Comparison of ENCODE assay signal across 8 cellular contexts in genomic region chr2:240135706-240136012, GRCh38. TPM values are rescaled to one million over a fixed set of nuclear protein-coding genes. Genes with fewer than 3 reads are reported as not detected.
DNase-seq lines count a peak whose midpoint lies in the region; ATAC-seq and TF ChIP-seq lines count a peak whose summit lies in the region.

No MANE protein-coding gene starts in this region.

- peak; percentile 10 for ATAC-seq in activated CD4-positive, alpha-beta T cell treated with anti-CD3 and anti-CD28 coated beads for 36 hours
- peak; percentile 21 for ATAC-seq in naive thymus-derived CD4-positive, alpha-beta T cell

- no peaks in the 10 kb centered on the region for H3K9me3 Mint-ChIP-seq in activated CD4-positive, alpha-beta T cell treated with anti-CD3 and anti-CD28 coated beads for 36 hours (ENCODE audit: low read depth)
- H3K9me3 Mint-ChIP-seq in IgD-negative memory B cell = no peaks in the 10 kb centered on the region
- H3K9me3 Mint-ChIP-seq in naive thymus-derived CD4-positive, alpha-beta T cell = peaks cover 0 to 3% (median 0%) of the 10 kb centered on the region in 11 donors

- DNase-seq in activated CD4-positive, alpha-beta T cell treated with anti-CD3 and anti-CD28 coated beads for 36 hours = no peak
- no peak for DNase-seq in activated CD4-positive, alpha-beta T cell treated with anti-CD3 and anti-CD28 coated beads, Interleukin-2, amount 50 U/mL, for 1 hour
- DNase-seq in choroid plexus epithelial cell (ENCODE audit: low read depth) (peak; percentile 10), NCI-H345 treated with DMSO at 0.1 percent for 48 hours (lab: John Stamatoyannopoulos, UW; ENCODE audit: unreplicated experiment) (no peak), hippocampal formation (lab: John Stamatoyannopoulos, UW) (no peak), NCI-H187 treated with DMSO at 0.1 percent for 48 hours (lab: John Stamatoyannopoulos, UW) (no peak)
- no peak for DNase-seq in naive thymus-derived CD4-positive, alpha-beta T cell

- H3K4me3 ChIP-seq in choroid plexus epithelial cell (ENCODE audit: low read depth, low read length) = peak overlapping the region; percentile 95
- H3K4me3 ChIP-seq in naive thymus-derived CD4-positive, alpha-beta T cell (ENCODE audit: low read length) = peak overlapping the region; percentile 95

- CTCF ChIA-PET in activated CD4-positive, alpha-beta T cell treated with anti-CD3 and anti-CD28 coated beads for 36 hours (lab: Charles Lee) = interaction anchor here (0.6 to 1.8 kb wide), 3 partner anchors 8 to 75 kb away, joined by 4 to 8 read pairs (median 7); no protein-coding TSS in a partner anchor
- CTCF ChIA-PET in naive thymus-derived CD4-positive, alpha-beta T cell (lab: Charles Lee) = no interaction called here

- peak overlapping the region; percentile 91 for H3K27ac Mint-ChIP-seq in activated CD4-positive, alpha-beta T cell treated with anti-CD3 and anti-CD28 coated beads for 36 hours
- peak overlapping the region in 2 of 3 donors; percentile 65 to 88 for H3K27ac Mint-ChIP-seq in IgD-negative memory B cell
- H3K27ac Mint-ChIP-seq in naive thymus-derived CD4-positive, alpha-beta T cell = peak overlapping the region; percentile 78 to 95 (median 90)

- TF ChIP-seq CTCF in choroid plexus epithelial cell (conservative IDR thresholded peaks at IDR 0.05; ENCODE audit: low read depth, low read length) = no peak

- H3K36me3 Mint-ChIP-seq in activated CD4-positive, alpha-beta T cell treated with anti-CD3 and anti-CD28 coated beads for 36 hours (ENCODE audit: low read depth) = peaks cover 25% of the 10 kb centered on the region
- peaks cover 2% of the 10 kb centered on the region for H3K36me3 Mint-ChIP-seq in IgD-negative memory B cell
- H3K36me3 Mint-ChIP-seq in naive thymus-derived CD4-positive, alpha-beta T cell = peaks cover 0 to 23% (median 8%) of the 10 kb centered on the region in 5 donors

- peaks cover 25% of the 10 kb centered on the region for H3K4me1 Mint-ChIP-seq in activated CD4-positive, alpha-beta T cell treated with anti-CD3 and anti-CD28 coated beads for 36 hours
- H3K4me1 Mint-ChIP-seq in IgD-negative memory B cell = peaks cover 6 to 18% (median 11%) of the 10 kb centered on the region in 3 donors
- H3K4me1 Mint-ChIP-seq in naive thymus-derived CD4-positive, alpha-beta T cell = peaks cover 21 to 32% (median 28%) of the 10 kb centered on the region in 7 donors

- H3K4me3 Mint-ChIP-seq in activated CD4-positive, alpha-beta T cell treated with anti-CD3 and anti-CD28 coated beads for 36 hours = peak overlapping the region; percentile 88
- peak overlapping the region; percentile 89 to 97 (median 96) for H3K4me3 Mint-ChIP-seq in IgD-negative memory B cell
- peak overlapping the region; percentile 79 to 97 (median 93) for H3K4me3 Mint-ChIP-seq in naive thymus-derived CD4-positive, alpha-beta T cell

- H3K4me1 ChIP-seq in naive thymus-derived CD4-positive, alpha-beta T cell (ENCODE audit: control insufficient read depth in 2 of 2, insufficient read depth in 2 of 2, low read length in 2 of 2) = peaks cover 17 to 18% of the 10 kb centered on the region in 2 donors

- H3K27me3 Mint-ChIP-seq in activated CD4-positive, alpha-beta T cell treated with anti-CD3 and anti-CD28 coated beads for 36 hours = no peaks in the 10 kb centered on the region
- H3K27me3 Mint-ChIP-seq in IgD-negative memory B cell = no peaks in the 10 kb centered on the region
- peaks cover 0 to 4% (median 0%) of the 10 kb centered on the region in 5 donors for H3K27me3 Mint-ChIP-seq in naive thymus-derived CD4-positive, alpha-beta T cell

- H3K27ac ChIP-seq in naive thymus-derived CD4-positive, alpha-beta T cell (ENCODE audit: low read depth, low read length) = peak overlapping the region; percentile 75

- POLR2A ChIA-PET in activated CD4-positive, alpha-beta T cell treated with anti-CD3 and anti-CD28 coated beads for 36 hours (lab: Charles Lee) = no interaction called here
- POLR2A ChIA-PET in naive thymus-derived CD4-positive, alpha-beta T cell (lab: Charles Lee) = interaction anchor here (1.0 kb wide), 1 partner anchor 110 kb away, joined by 5 read pairs; no protein-coding TSS in a partner anchor

- peaks cover 0 to 44% (median 4%) of the 10 kb centered on the region in 3 experiments for H3K36me3 ChIP-seq in naive thymus-derived CD4-positive, alpha-beta T cell (ENCODE audit: control insufficient read depth in 2 of 3, insufficient read depth in 3 of 3, low read length in 3 of 3)

- no peaks in the 10 kb centered on the region for H3K9me3 ChIP-seq in naive thymus-derived CD4-positive, alpha-beta T cell (ENCODE audit: control insufficient read depth in 2 of 3, low read length in 3 of 3)

- intact Hi-C loops in activated CD4-positive, alpha-beta T cell treated with anti-CD3 and anti-CD28 coated beads for 36 hours (cut with DNase I, micrococcal nuclease) = loop anchor here (1.0 to 10.0 kb wide), 6 partner anchors 110 to 808 kb away; partner anchors contain the start of genes GPC1 (in 2 of the 2), DUSP28 (in 1 of the 2), HDAC4 (in 1 of the 2) and NDUFA10 (in 1 of the 2)
- intact Hi-C loops in naive thymus-derived CD4-positive, alpha-beta T cell (cut with micrococcal nuclease) = loop anchor here (1.0 to 5.0 kb wide), 6 partner anchors 110 to 868 kb away; partner anchors contain the start of genes HDAC4 (in 2 of the 2), NDUFA10 (in 2 of the 2) and GPC1 (in 1 of the 2)

- H3K27me3 ChIP-seq in naive thymus-derived CD4-positive, alpha-beta T cell (ENCODE audit: control insufficient read depth in 2 of 2, insufficient read depth in 2 of 2, low read length in 2 of 2) = no peaks in the 10 kb centered on the region

RNA-seq across cellular contexts. Expression of gene COPS9, which starts 0.4 kb away (rescaled TPM):
- total RNA-seq in activated CD4-positive, alpha-beta T cell treated with anti-CD3 and anti-CD28 coated beads for 36 hours = 10 to 100 TPM; 62.6 to 92.1 TPM
- polyA plus RNA-seq in IgD-negative memory B cell = 235 TPM
- total RNA-seq in naive thymus-derived CD4-positive, alpha-beta T cell = 100 to 1,000 TPM in 1 of 5 experiments, 10 to 100 TPM in 4; 53.7 to 106 (median 71.8) TPM
- polyA plus RNA-seq in naive thymus-derived CD4-positive, alpha-beta T cell = 100 to 1,000 TPM; 264 to 297 TPM

RNA-seq across cellular contexts. Expression of gene OTOS, which starts 4.8 kb away (rescaled TPM):
- not detected for total RNA-seq in activated CD4-positive, alpha-beta T cell treated with anti-CD3 and anti-CD28 coated beads for 36 hours
- polyA plus RNA-seq in IgD-negative memory B cell = not detected
- total RNA-seq in naive thymus-derived CD4-positive, alpha-beta T cell = not detected
- not detected for polyA plus RNA-seq in naive thymus-derived CD4-positive, alpha-beta T cell
